Comparison of ENCODE assay signal across 18 cellular contexts in genomic region chr14:31962920-31963319, GRCh38.
DNase-seq lines count a peak whose midpoint lies in the region; ATAC-seq and TF ChIP-seq lines count a peak whose summit lies in the region.
"Had no signal": no experiment of that assay in that cellular context is flagged by ENCODE, and none has a peak within 500 bp of the region (broad histone marks: within the 10 kb centered on the region; RNA-seq: fewer than 3 reads in every experiment).

No MANE protein-coding gene starts in this region.

- no peaks in the 10 kb centered on the region for H3K79me2 ChIP-seq in GM23338 (replicated peaks; ENCODE audit: insufficient read depth)

- no peak overlapping the region for H3K23ac ChIP-seq in neuronal stem cell (ENCODE audit: low read depth, low read length, poor library complexity)

- H3K79me1 ChIP-seq in neuronal stem cell (ENCODE audit: low read depth, low read length): no peaks in the 10 kb centered on the region

- H3K9me3 ChIP-seq in neuronal stem cell (replicated peaks in 1 of 2; ENCODE audit: control insufficient read depth in 2 of 2, insufficient read depth in 1 of 2, low read depth in 1 of 2, low read length in 2 of 2): peaks cover 0 to 2% of the 10 kb centered on the region in 2 donors
- H3K9me3 ChIP-seq: SJSA1 had no signal

- TF ChIP-seq CTCF in GM23338 (conservative IDR thresholded peaks at IDR 0.05; ENCODE audit: low read depth in 2 of 2): no peak

- H3K4me1 ChIP-seq in GM23338 (ENCODE audit: insufficient read depth) (no peaks in the 10 kb centered on the region), neuronal stem cell (ENCODE audit: control insufficient read depth in 2 of 2, insufficient read depth in 1 of 2, low read depth in 1 of 2, low read length in 2 of 2) (peaks cover 0 to 16% of the 10 kb centered on the region in 2 donors)

- H3K27ac Mint-ChIP-seq in GM23338: no peak overlapping the region

- peaks cover 4% of the 10 kb centered on the region for H3K27me3 Mint-ChIP-seq in GM23338 (ENCODE audit: insufficient read depth, low read depth, poor library complexity)

- no peak overlapping the region for H3K4me3 ChIP-seq in GM23338
- H3K4me3 ChIP-seq in neuronal stem cell (ENCODE audit: low read length in 2 of 2): no peak overlapping the region
- H3K4me3 ChIP-seq: A549, SJSA1 had no signal

- H3K27ac ChIP-seq in GM23338 (ENCODE audit: low read depth) (no peak overlapping the region), neuronal stem cell (replicated peaks; ENCODE audit: low read length) (peak overlapping the region; percentile 69)
- H3K27ac ChIP-seq: SJSA1 had no signal

- H3K9me3 Mint-ChIP-seq in GM23338: peaks cover 8% of the 10 kb centered on the region; the same call in 2 of the 3 replicates

- no peak overlapping the region for H3K4ac ChIP-seq in neuronal stem cell (ENCODE audit: low read length)

- H2AK5ac ChIP-seq in neuronal stem cell (ENCODE audit: low read depth, low read length): no peak overlapping the region

- H3K27me3 ChIP-seq in GM23338 (ENCODE audit: insufficient read depth) (no peaks in the 10 kb centered on the region), neuronal stem cell (ENCODE audit: control insufficient read depth in 3 of 3, insufficient read depth in 3 of 3, low read depth in 1 of 3, low read length in 3 of 3) (no peaks in the 10 kb centered on the region)
- H3K27me3 ChIP-seq: SJSA1 had no signal

- no peaks in the 10 kb centered on the region for H3K9me2 ChIP-seq in GM23338 (ENCODE audit: insufficient read depth)

- no peak for DNase-seq in GM23338 (ENCODE audit: low spot score)
- DNase-seq in astrocyte of the hippocampus (ENCODE audit: low read depth, low spot score): peak; percentile 47
- DNase-seq in globus pallidus (ENCODE audit: low spot score): peak; percentile 65
- DNase-seq in neuronal stem cell (ENCODE audit: low spot score): peak; percentile 42
- no peak for DNase-seq in NCI-H1048 (lab: John Stamatoyannopoulos, UW)
- DNase-seq: DND-41, GDM1, NCI-H1092, NCI-H146, NCI-H2081, NCI-H510A, NCI-H82, PC-3 had no signal

- H2AFZ ChIP-seq in GM23338 (peak overlapping the region; percentile 72; the same call in 1 of the 2 replicates), neuronal stem cell (ENCODE audit: low read length) (no peak overlapping the region)

- H3K36me3 Mint-ChIP-seq in GM23338 (ENCODE audit: low read depth): no peaks in the 10 kb centered on the region; the same call in 1 of the 3 replicates

- H3K18ac ChIP-seq in neuronal stem cell (ENCODE audit: low read length): no peak overlapping the region

- H3F3A ChIP-seq in GM23338 (replicated peaks; ENCODE audit: low read depth): no peaks in the 10 kb centered on the region

- no peak overlapping the region for H3K4me3 Mint-ChIP-seq in GM23338

- H3K9ac ChIP-seq in neuronal stem cell (ENCODE audit: low read depth, low read length, poor library complexity): no peak overlapping the region

- no peak overlapping the region for H4K91ac ChIP-seq in neuronal stem cell (ENCODE audit: low read depth, low read length, poor library complexity)

- ATAC-seq in GM23338 (no peak), GM18498 (IDR thresholded peaks at IDR 0.05; ENCODE audit: unreplicated experiment) (no peak), HG03521 (IDR thresholded peaks at IDR 0.05; ENCODE audit: unreplicated experiment) (no peak)
- ATAC-seq: A549, HCT116 had no signal

- WGBS in neuronal stem cell (ENCODE audit: extremely low coverage in 2 of 2, insufficient read length in 2 of 2, insufficient replicate concordance in 1 of 2), 2 donors: no CpG with 5 or more reads among the region's 4 CpGs

- no peaks in the 10 kb centered on the region for H4K20me1 ChIP-seq in GM23338 (replicated peaks; ENCODE audit: insufficient read depth)

- H3K4me2 ChIP-seq in GM23338: no peak overlapping the region
- H3K4me2 ChIP-seq in neuronal stem cell (ENCODE audit: insufficient read depth, low read length, poor library complexity, severe bottlenecking): no peak overlapping the region
- H3K4me2 ChIP-seq: A549 had no signal

- no peak overlapping the region for H2BK5ac ChIP-seq in neuronal stem cell (ENCODE audit: low read length)

- no peak overlapping the region for H2BK12ac ChIP-seq in neuronal stem cell (ENCODE audit: low read length)

- no peak overlapping the region for H3K14ac ChIP-seq in neuronal stem cell (ENCODE audit: low read length)

- no peak overlapping the region for H2BK15ac ChIP-seq in neuronal stem cell (ENCODE audit: low read length)

- no peak overlapping the region for H2BK120ac ChIP-seq in neuronal stem cell (ENCODE audit: low read depth, low read length)

- H4K8ac ChIP-seq in neuronal stem cell (ENCODE audit: low read depth, low read length): no peak overlapping the region

- H3K4me1 Mint-ChIP-seq in GM23338: no peaks in the 10 kb centered on the region

- H3K36me3 ChIP-seq in GM23338 (ENCODE audit: insufficient read depth) (no peaks in the 10 kb centered on the region), neuronal stem cell (replicated peaks in 1 of 2; ENCODE audit: control insufficient read depth in 2 of 2, insufficient read depth in 2 of 2, low read length in 2 of 2) (no peaks in the 10 kb centered on the region)
- H3K36me3 ChIP-seq: SJSA1 had no signal

TF ChIP-seq in GM23338, 12 proteins besides CTCF, POLR2A, EP300 and RAD21 (continues in another document):
- TF ChIP-seq ZNF114 (CRISPR knock-in tag; IDR thresholded peaks at IDR 0.05) (no peak), ZNF462 (CRISPR knock-in tag; IDR thresholded peaks at IDR 0.05) (no peak)

Comparison
In these comparisons a context has a peak if more than half of its experiments do, and no peak if none do; other contexts are left out.
1. DNase-seq: peak in astrocyte of the hippocampus (single experiment), globus pallidus (single experiment) and neuronal stem cell (single experiment); none in GM23338 (single experiment) and NCI-H1048 (single experiment).